Comparison of ENCODE assay signal across 1 cellular context in the genomic region with DNA sequence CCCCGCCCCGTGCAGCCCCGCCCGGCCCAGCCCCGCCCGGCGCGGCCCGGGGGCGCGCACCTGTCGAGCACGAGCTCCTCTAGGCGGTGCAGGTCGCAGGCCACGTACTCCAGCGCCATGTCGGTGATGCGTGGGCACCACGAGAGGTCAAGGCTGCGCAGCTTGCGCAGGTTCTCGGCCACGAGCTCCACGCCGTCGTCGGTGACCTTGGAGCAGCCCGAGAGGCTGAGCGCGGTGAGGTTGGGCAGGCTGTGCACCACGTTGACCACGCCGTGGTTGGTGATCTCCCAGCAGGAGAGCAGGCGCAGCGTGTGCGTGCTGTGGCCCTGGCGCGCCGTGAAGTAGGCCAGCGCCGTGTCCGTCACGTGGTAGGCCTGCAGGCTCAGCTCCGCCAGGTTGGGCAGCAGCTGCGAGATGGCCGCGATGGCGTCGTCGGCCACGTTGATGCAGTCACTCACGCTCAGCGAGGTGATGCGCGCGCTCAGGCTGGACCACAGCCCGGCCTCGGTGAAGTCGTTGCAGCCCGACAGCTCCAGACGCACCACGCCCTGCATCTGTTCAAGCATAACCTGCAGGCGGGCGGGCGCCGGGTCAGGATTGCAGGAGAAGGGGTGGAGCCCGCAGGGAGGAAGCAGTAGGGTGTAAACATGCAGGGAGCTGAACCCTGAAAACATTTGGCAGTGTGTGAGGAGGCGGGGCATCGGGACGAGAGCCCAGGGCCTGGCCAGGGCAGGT.
TF ChIP-seq lines count a peak whose summit lies in the region.

No MANE protein-coding gene starts in this region.

TF ChIP-seq in HEK293, 187 proteins besides CTCF, POLR2A, EP300 and RAD21 (continued from another document):
- no peak for TF ChIP-seq ZNF501 (tag by site-specific recombination; IDR thresholded peaks at IDR 0.05)
- TF ChIP-seq WT1 (tag by site-specific recombination; IDR thresholded peaks at IDR 0.05), result no peak
- TF ChIP-seq ZNF148 (tag by site-specific recombination; IDR thresholded peaks at IDR 0.05; ENCODE audit: borderline replicate concordance), result no peak
- TF ChIP-seq, protein P1, sequence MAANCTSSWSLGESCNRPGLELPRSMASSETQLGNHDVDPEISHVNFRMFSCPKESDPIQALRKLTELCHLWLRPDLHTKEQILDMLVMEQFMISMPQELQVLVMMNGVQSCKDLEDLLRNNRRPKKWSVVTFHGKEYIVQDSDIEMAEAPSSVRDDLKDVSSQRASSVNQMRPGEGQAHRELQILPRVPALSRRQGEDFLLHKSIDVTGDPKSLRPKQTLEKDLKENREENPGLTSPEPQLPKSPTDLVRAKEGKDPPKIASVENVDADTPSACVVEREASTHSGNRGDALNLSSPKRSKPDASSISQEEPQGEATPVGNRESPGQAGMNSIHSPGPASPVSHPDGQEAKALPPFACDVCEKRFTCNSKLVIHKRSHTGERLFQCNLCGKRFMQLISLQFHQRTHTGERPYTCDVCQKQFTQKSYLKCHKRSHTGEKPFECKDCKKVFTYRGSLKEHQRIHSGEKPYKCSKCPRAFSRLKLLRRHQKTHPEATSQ (tag by site-specific recombination; IDR thresholded peaks at IDR 0.05), result 0 out of 2 replicates have a peak, but pooled peaks have one; percentile 40
- no peak for TF ChIP-seq ZNF114 (tag by site-specific recombination; IDR thresholded peaks at IDR 0.05)
- peak; percentile 58 for TF ChIP-seq SP7 (tag by site-specific recombination; IDR thresholded peaks at IDR 0.05)
- TF ChIP-seq ZBTB8A (tag by site-specific recombination; IDR thresholded peaks at IDR 0.05), result peak; percentile 81
- no peak for TF ChIP-seq ZNF654 (tag by site-specific recombination; IDR thresholded peaks at IDR 0.05; ENCODE audit: low read depth)
- no peak for TF ChIP-seq PRDM6 (tag by site-specific recombination; IDR thresholded peaks at IDR 0.05)
- peak; percentile 77; the same call in 1 of the 2 replicates for TF ChIP-seq PBX3 (CRISPR knock-in tag; IDR thresholded peaks at IDR 0.05)
- 0 out of 2 replicates have a peak, but pooled peaks have one; percentile 44 for TF ChIP-seq ZNF10 (tag by site-specific recombination; IDR thresholded peaks at IDR 0.05)
- TF ChIP-seq ZBTB1 (tag by site-specific recombination; IDR thresholded peaks at IDR 0.05), result no peak
- no peak for TF ChIP-seq ZNF416 (tag by site-specific recombination; IDR thresholded peaks at IDR 0.05)
- TF ChIP-seq ZNF585B (tag by site-specific recombination; IDR thresholded peaks at IDR 0.05), result no peak
- TF ChIP-seq ZNF843 (tag by site-specific recombination; IDR thresholded peaks at IDR 0.05), result peak; percentile 37; the same call in 1 of the 2 replicates
- no peak for TF ChIP-seq GLI2 (tag by site-specific recombination; IDR thresholded peaks at IDR 0.05; ENCODE audit: borderline replicate concordance, low read depth)
- TF ChIP-seq SCRT2 (tag by site-specific recombination; IDR thresholded peaks at IDR 0.05), result peak; percentile 74
- no peak for TF ChIP-seq ZNF132 (tag by site-specific recombination; IDR thresholded peaks at IDR 0.05; ENCODE audit: borderline replicate concordance)
- peak; percentile 55; the same call in 1 of the 2 replicates for TF ChIP-seq ZFHX2 (tag by site-specific recombination; conservative IDR thresholded peaks at IDR 0.05)
- no peak for TF ChIP-seq ZNF664 (tag by site-specific recombination; IDR thresholded peaks at IDR 0.05)
- TF ChIP-seq ZNF580 (tag by site-specific recombination; IDR thresholded peaks at IDR 0.05), result no peak
- peak; percentile 18; the same call in 1 of the 2 replicates for TF ChIP-seq KLF9 (tag by site-specific recombination; IDR thresholded peaks at IDR 0.05; ENCODE audit: low read depth)
- 0 out of 2 replicates have a peak, but pooled peaks have one; percentile 14 for TF ChIP-seq ZFP69B (tag by site-specific recombination; IDR thresholded peaks at IDR 0.05)
- TF ChIP-seq ZIC2 (tag by site-specific recombination; IDR thresholded peaks at IDR 0.05), result peak; percentile 69
- no peak for TF ChIP-seq ZNF121 (tag by site-specific recombination; IDR thresholded peaks at IDR 0.05)
- TF ChIP-seq ZNF701 (tag by site-specific recombination; IDR thresholded peaks at IDR 0.05), result no peak
- peak; percentile 14; the same call in 1 of the 2 replicates for TF ChIP-seq KLF8 (tag by site-specific recombination; IDR thresholded peaks at IDR 0.05)
- TF ChIP-seq ZNF514 (tag by site-specific recombination; IDR thresholded peaks at IDR 0.05), result no peak
TF ChIP-seq in HEK293: peak in this region for 33.
